In genomic region chr11:128621491-128622136, GRCh38 we compare ENCODE assay signal across 11 cellular contexts. TPM values are rescaled to one million over a fixed set of nuclear protein-coding genes. Genes with fewer than 3 reads are reported as not detected.
A peak's percentile ranks its signal among the peaks of the same experiment; 100 is the strongest.
DNase-seq lines count a peak whose midpoint lies in the region; ATAC-seq, FAIRE-seq and TF ChIP-seq lines count a peak whose summit lies in the region.
"Had no signal": no experiment of that assay in that cellular context is flagged by ENCODE, and none has a peak within 500 bp of the region (broad histone marks: within the 10 kb centered on the region; RNA-seq: fewer than 3 reads in every experiment).

No MANE protein-coding gene starts in this region.

- peaks cover 0 to 6% of the 10 kb centered on the region in 2 experiments; a peak in 2 of 5 replicates for H3K4me1 ChIP-seq in K562 (replicated peaks in 1 of 2; ENCODE audit: control insufficient read depth in 2 of 2, insufficient read depth in 2 of 2, low read length in 2 of 2)

- peaks cover 45% of the 10 kb centered on the region for H3K27me3 Mint-ChIP-seq in type B pancreatic cell

- H2AFZ ChIP-seq in K562 (ENCODE audit: low read depth, low read length): no peak overlapping the region
- H2AFZ ChIP-seq: parathyroid adenoma had no signal

- no peaks in the 10 kb centered on the region for H3K36me3 Mint-ChIP-seq in type B pancreatic cell

- TF ChIP-seq EP300 in K562 (IDR thresholded peaks at IDR 0.05; ENCODE audit: low read length): no peak

- no peak for ATAC-seq in K562

- no peak overlapping the region for H3K9ac ChIP-seq in K562 (ENCODE audit: insufficient read depth in 1 of 2, low read depth in 2 of 2, low read length in 2 of 2)
- H3K9ac ChIP-seq: parathyroid adenoma had no signal

- in situ Hi-C loops in K562 (cut with MboI): loop anchor here (10.0 kb wide), 1 partner anchor 447 kb away; no protein-coding TSS in a partner anchor

- no peak overlapping the region for H3K4me2 ChIP-seq in K562 (ENCODE audit: insufficient read depth, low read length)

- TF ChIP-seq RAD21 in K562 (CRISPR knock-in tag; conservative IDR thresholded peaks at IDR 0.05 in 1 of 2, IDR thresholded peaks at IDR 0.05 in 1 of 2): no peak

- no peaks in the 10 kb centered on the region for H3K36me3 ChIP-seq in K562 (ENCODE audit: control insufficient read depth, insufficient read depth, low read length)

- intact Hi-C loops in K562 (cut with micrococcal nuclease): no loop called here

- DNase-seq in HCEC 1CT (peak; percentile 97), K562 (ENCODE audit: extremely low read depth in 1 of 4, low spot score in 3 of 4) (no peak), iris pigment epithelial cell (ENCODE audit: low read depth) (peak; percentile 95), stromal cell of bone marrow (ENCODE audit: low read depth) (peak; percentile 80), NCI-H1048 (lab: John Stamatoyannopoulos, UW) (no peak), NCI-H128 (lab: John Stamatoyannopoulos, UW; ENCODE audit: unreplicated experiment) (no peak), type B pancreatic cell (ENCODE audit: extremely low spot score, unreplicated experiment) (no peak)
- DNase-seq: activated effector memory CD4-positive, alpha-beta T cell treated with anti-CD3 and anti-CD28 coated beads, Interleukin-2, amount 50 U/mL, for 16 hours; head of caudate nucleus had no signal

- no peak overlapping the region for H3K4me3 ChIP-seq in K562

- H3K79me2 ChIP-seq in K562 (ENCODE audit: control insufficient read depth, insufficient read depth, low read length): no peaks in the 10 kb centered on the region
- H3K79me2 ChIP-seq: parathyroid adenoma had no signal

- no peak for TF ChIP-seq POLR2A in K562 (conservative IDR thresholded peaks at IDR 0.05)

- no peaks in the 10 kb centered on the region for H3K9me3 ChIP-seq in K562 (replicated peaks; ENCODE audit: control insufficient read depth, insufficient read depth, low read depth, low read length)

- BruUV-seq in K562 (replicated peaks; lab: Mats Ljungman, UMichigan): no TSS peak

- H3K9me1 ChIP-seq in K562 (ENCODE audit: control insufficient read depth, insufficient read depth, low read length): no peaks in the 10 kb centered on the region

- H3K27me3 ChIP-seq in K562 (ENCODE audit: control insufficient read depth in 2 of 2, insufficient read depth in 2 of 2, low read length in 2 of 2): no peaks in the 10 kb centered on the region

- no peak overlapping the region for H3K27ac ChIP-seq in K562 (ENCODE audit: extremely low read depth, low read depth, low read length)
- H3K27ac ChIP-seq: parathyroid adenoma had no signal

- FAIRE-seq in K562 (lab: Jason Lieb, UNC): no peak
- FAIRE-seq: TTC549 had no signal

- peaks cover 44% of the 10 kb centered on the region for H3K4me1 Mint-ChIP-seq in type B pancreatic cell (ENCODE audit: unreplicated experiment)

- TF ChIP-seq CTCF in K562 (IDR thresholded peaks at IDR 0.05 in 2 of 3, conservative IDR thresholded peaks at IDR 0.05 in 1 of 3; ENCODE audit: insufficient read depth in 2 of 3, low read depth in 1 of 3, low read length in 3 of 3): no peak
- TF ChIP-seq CTCF in type B pancreatic cell (conservative IDR thresholded peaks at IDR 0.05): no peak

- POLR2A ChIA-PET in K562 (lab: Yijun Ruan, JAX): interaction anchor here (0.5 kb wide), 1 partner anchor 265 kb away, joined by 4 read pairs; no protein-coding TSS in a partner anchor

- 0 out of 2 replicates have a peak, but pooled peaks cover 6% of the 10 kb centered on the region for H4K20me1 ChIP-seq in K562 (replicated peaks; ENCODE audit: control insufficient read depth, insufficient read depth, low read length)

- no peak overlapping the region for H3K4me3 Mint-ChIP-seq in type B pancreatic cell

- 1% methylated on average over 7 of the region's 8 CpGs for WGBS in K562 (ENCODE audit: insufficient coverage, low coverage, missing lambda C conversion rate)

- H3K9me3 Mint-ChIP-seq in type B pancreatic cell: no peaks in the 10 kb centered on the region

- CTCF ChIA-PET in K562 (lab: Yijun Ruan, JAX; ENCODE audit: low intra/inter-chr PET ratio): no interaction called here

- H3K27ac Mint-ChIP-seq in type B pancreatic cell: no peak overlapping the region

TF ChIP-seq in K562, 482 proteins besides CTCF, POLR2A, EP300 and RAD21:
- 0 out of 2 replicates have a peak, but pooled peaks have one; percentile 18 for TF ChIP-seq FOSL1 (tag; conservative IDR thresholded peaks at IDR 0.05)
- TF ChIP-seq ZNF583 (CRISPR knock-in tag; IDR thresholded peaks at IDR 0.05): no peak
- TF ChIP-seq FIP1L1 (IDR thresholded peaks at IDR 0.05; ENCODE audit: low read depth, low read length, poor library complexity, severe bottlenecking): no peak
- TF ChIP-seq MYBL2 (IDR thresholded peaks at IDR 0.05; ENCODE audit: low read depth): no peak
- TF ChIP-seq MYBL2 (CRISPR knock-in tag; IDR thresholded peaks at IDR 0.05; ENCODE audit: borderline replicate concordance): no peak
- no peak for TF ChIP-seq TRIM24 (IDR thresholded peaks at IDR 0.05)
- TF ChIP-seq RNF2 (IDR thresholded peaks at IDR 0.05): no peak

RNA-seq across cellular contexts. Expression of gene ETS1, which starts 34.3 kb away (rescaled TPM):
- not detected in 2 replicates for total RNA-seq in K562 (2011; cell fraction: chromatin; rRNA removed; ENCODE audit: low replicate concordance)
- not detected in 2 replicates for total RNA-seq in K562 (2011; cell fraction: nucleolus; rRNA removed)
- total RNA-seq in K562 (2011; cell fraction: nucleoplasm; rRNA removed): not detected in 2 replicates
- total RNA-seq in K562 (2014; rRNA removed): 0.16 and 0.23 TPM in 2 replicates
- total RNA-seq in K562 (2014; rRNA removed; fragmentation: Illumina TruSeq; extraction: Trizol): 0.33 and 0.38 TPM in 2 replicates
- total RNA-seq in K562 (2015; rRNA removed; fragmentation: Illumina TruSeq; extraction: Trizol): 0.15 and 0.25 TPM in 2 replicates
- total RNA-seq in K562 (2021): 1.4 and 1.6 TPM in 2 replicates
- polyA plus RNA-seq in K562 (2011; rRNA removed): 0.03 and 0.13 TPM in 2 replicates
- 0.16 TPM in 1 of 2 replicates, not detected in the other for polyA plus RNA-seq in K562 (2011; cell fraction: cytosol; rRNA removed)
- 0.03 and 0.06 TPM in 2 replicates for polyA plus RNA-seq in K562 (2011; cell fraction: nucleus; rRNA removed)
- 1.0 and 11.5 TPM in 2 replicates for polyA plus RNA-seq in K562 (2012)
- 0.50 and 0.54 TPM in 2 replicates for polyA plus RNA-seq in K562 (2014; fragmentation: Illumina TruSeq; extraction: Trizol)
- under 1 TPM; 0.04 to 0.11 TPM for polyA plus RNA-seq in K562 (2014; fragmentation: Nextera tagmentation; extraction: Ambion mirVana)
- 0.18 and 0.21 TPM in 2 replicates for polyA plus RNA-seq in K562 (2014; rRNA removed)
- polyA minus RNA-seq in K562 (2011; rRNA and poly(A)+ RNA removed): 0.14 TPM in 1 of 2 replicates, not detected in the other
- not detected in 2 replicates for polyA minus RNA-seq in K562 (2011; cell fraction: cytosol; rRNA and poly(A)+ RNA removed)
- not detected in 2 replicates for polyA minus RNA-seq in K562 (2011; cell fraction: nucleus; rRNA and poly(A)+ RNA removed)
- total RNA-seq in type B pancreatic cell (ENCODE audit: low replicate concordance): 14.6 and 40.6 TPM in 2 replicates

Comparison
In these comparisons a context has a peak if more than half of its experiments do, and no peak if none do; other contexts are left out.
1. DNase-seq: peak in HCEC 1CT (single experiment), iris pigment epithelial cell (single experiment) and stromal cell of bone marrow (single experiment); none in K562 (0 of 4), NCI-H1048 (single experiment), NCI-H128 (single experiment) and type B pancreatic cell (single experiment).